Comparison of ENCODE assay signal across 1 cellular context in genomic region chr11:119025978-119026766, GRCh38.
TF ChIP-seq lines count a peak whose summit lies in the region.

No MANE protein-coding gene starts in this region.

TF ChIP-seq in HepG2, 621 proteins besides CTCF, POLR2A, EP300 and RAD21 (continued from another document and continues in another):
- no peak for TF ChIP-seq ZNF432 (CRISPR knock-in tag; IDR thresholded peaks at IDR 0.05; ENCODE audit: borderline replicate concordance)
- TF ChIP-seq, protein P1, sequence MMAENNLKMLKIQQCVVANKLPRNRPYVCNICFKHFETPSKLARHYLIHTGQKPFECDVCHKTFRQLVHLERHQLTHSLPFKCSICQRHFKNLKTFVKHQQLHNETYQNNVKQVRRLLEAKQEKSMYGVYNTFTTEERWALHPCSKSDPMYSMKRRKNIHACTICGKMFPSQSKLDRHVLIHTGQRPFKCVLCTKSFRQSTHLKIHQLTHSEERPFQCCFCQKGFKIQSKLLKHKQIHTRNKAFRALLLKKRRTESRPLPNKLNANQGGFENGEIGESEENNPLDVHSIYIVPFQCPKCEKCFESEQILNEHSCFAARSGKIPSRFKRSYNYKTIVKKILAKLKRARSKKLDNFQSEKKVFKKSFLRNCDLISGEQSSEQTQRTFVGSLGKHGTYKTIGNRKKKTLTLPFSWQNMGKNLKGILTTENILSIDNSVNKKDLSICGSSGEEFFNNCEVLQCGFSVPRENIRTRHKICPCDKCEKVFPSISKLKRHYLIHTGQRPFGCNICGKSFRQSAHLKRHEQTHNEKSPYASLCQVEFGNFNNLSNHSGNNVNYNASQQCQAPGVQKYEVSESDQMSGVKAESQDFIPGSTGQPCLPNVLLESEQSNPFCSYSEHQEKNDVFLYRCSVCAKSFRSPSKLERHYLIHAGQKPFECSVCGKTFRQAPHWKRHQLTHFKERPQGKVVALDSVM (CRISPR knock-in tag; IDR thresholded peaks at IDR 0.05) = no peak
- 0 out of 2 replicates have a peak, but pooled peaks have one; percentile 16 for TF ChIP-seq DPF2 (CRISPR knock-in tag; IDR thresholded peaks at IDR 0.05; ENCODE audit: borderline replicate concordance, low read depth)
- peak; percentile 32; the same call in 1 of the 2 replicates for TF ChIP-seq ZNF746 (CRISPR knock-in tag; IDR thresholded peaks at IDR 0.05)
- no peak for TF ChIP-seq ZNF160 (CRISPR knock-in tag; IDR thresholded peaks at IDR 0.05)
- TF ChIP-seq ZNF24 (IDR thresholded peaks at IDR 0.05) = no peak
- peak; percentile 69 for TF ChIP-seq HNF4A (CRISPR knock-in tag; IDR thresholded peaks at IDR 0.05)
- TF ChIP-seq NFKB2 (CRISPR knock-in tag; IDR thresholded peaks at IDR 0.05; ENCODE audit: borderline replicate concordance) = peak; percentile 33; the same call in 1 of the 2 replicates
- peak; percentile 65; the same call in 1 of the 2 replicates for TF ChIP-seq ARNTL (CRISPR knock-in tag; IDR thresholded peaks at IDR 0.05)
- no peak; the same call in 1 of the 2 replicates for TF ChIP-seq MTA1 (CRISPR knock-in tag; IDR thresholded peaks at IDR 0.05; ENCODE audit: borderline replicate concordance)
- peak; percentile 47; the same call in 1 of the 2 replicates for TF ChIP-seq SAP130 (CRISPR knock-in tag; IDR thresholded peaks at IDR 0.05; ENCODE audit: low read depth)
- TF ChIP-seq, protein P2, sequence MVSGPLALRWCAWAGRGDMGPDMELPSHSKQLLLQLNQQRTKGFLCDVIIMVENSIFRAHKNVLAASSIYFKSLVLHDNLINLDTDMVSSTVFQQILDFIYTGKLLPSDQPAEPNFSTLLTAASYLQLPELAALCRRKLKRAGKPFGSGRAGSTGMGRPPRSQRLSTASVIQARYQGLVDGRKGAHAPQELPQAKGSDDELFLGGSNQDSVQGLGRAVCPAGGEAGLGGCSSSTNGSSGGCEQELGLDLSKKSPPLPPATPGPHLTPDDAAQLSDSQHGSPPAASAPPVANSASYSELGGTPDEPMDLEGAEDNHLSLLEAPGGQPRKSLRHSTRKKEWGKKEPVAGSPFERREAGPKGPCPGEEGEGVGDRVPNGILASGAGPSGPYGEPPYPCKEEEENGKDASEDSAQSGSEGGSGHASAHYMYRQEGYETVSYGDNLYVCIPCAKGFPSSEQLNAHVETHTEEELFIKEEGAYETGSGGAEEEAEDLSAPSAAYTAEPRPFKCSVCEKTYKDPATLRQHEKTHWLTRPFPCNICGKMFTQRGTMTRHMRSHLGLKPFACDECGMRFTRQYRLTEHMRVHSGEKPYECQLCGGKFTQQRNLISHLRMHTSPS (CRISPR knock-in tag; IDR thresholded peaks at IDR 0.05; ENCODE audit: low read depth) = 0 out of 2 replicates have a peak, but pooled peaks have one; percentile 26
- peak; percentile 36; the same call in 1 of the 2 replicates for TF ChIP-seq GABPB1 (CRISPR knock-in tag; IDR thresholded peaks at IDR 0.05)
- TF ChIP-seq, protein P3, sequence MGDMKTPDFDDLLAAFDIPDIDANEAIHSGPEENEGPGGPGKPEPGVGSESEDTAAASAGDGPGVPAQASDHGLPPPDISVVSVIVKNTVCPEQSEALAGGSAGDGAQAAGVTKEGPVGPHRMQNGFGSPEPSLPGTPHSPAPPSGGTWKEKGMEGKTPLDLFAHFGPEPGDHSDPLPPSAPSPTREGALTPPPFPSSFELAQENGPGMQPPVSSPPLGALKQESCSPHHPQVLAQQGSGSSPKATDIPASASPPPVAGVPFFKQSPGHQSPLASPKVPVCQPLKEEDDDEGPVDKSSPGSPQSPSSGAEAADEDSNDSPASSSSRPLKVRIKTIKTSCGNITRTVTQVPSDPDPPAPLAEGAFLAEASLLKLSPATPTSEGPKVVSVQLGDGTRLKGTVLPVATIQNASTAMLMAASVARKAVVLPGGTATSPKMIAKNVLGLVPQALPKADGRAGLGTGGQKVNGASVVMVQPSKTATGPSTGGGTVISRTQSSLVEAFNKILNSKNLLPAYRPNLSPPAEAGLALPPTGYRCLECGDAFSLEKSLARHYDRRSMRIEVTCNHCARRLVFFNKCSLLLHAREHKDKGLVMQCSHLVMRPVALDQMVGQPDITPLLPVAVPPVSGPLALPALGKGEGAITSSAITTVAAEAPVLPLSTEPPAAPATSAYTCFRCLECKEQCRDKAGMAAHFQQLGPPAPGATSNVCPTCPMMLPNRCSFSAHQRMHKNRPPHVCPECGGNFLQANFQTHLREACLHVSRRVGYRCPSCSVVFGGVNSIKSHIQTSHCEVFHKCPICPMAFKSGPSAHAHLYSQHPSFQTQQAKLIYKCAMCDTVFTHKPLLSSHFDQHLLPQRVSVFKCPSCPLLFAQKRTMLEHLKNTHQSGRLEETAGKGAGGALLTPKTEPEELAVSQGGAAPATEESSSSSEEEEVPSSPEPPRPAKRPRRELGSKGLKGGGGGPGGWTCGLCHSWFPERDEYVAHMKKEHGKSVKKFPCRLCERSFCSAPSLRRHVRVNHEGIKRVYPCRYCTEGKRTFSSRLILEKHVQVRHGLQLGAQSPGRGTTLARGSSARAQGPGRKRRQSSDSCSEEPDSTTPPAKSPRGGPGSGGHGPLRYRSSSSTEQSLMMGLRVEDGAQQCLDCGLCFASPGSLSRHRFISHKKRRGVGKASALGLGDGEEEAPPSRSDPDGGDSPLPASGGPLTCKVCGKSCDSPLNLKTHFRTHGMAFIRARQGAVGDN (CRISPR knock-in tag; IDR thresholded peaks at IDR 0.05) = peak; percentile 93
- TF ChIP-seq, protein P4, sequence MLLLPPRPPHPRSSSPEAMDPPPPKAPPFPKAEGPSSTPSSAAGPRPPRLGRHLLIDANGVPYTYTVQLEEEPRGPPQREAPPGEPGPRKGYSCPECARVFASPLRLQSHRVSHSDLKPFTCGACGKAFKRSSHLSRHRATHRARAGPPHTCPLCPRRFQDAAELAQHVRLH (CRISPR knock-in tag; IDR thresholded peaks at IDR 0.05; ENCODE audit: borderline replicate concordance, low read depth) = no peak
- TF ChIP-seq, protein P5, sequence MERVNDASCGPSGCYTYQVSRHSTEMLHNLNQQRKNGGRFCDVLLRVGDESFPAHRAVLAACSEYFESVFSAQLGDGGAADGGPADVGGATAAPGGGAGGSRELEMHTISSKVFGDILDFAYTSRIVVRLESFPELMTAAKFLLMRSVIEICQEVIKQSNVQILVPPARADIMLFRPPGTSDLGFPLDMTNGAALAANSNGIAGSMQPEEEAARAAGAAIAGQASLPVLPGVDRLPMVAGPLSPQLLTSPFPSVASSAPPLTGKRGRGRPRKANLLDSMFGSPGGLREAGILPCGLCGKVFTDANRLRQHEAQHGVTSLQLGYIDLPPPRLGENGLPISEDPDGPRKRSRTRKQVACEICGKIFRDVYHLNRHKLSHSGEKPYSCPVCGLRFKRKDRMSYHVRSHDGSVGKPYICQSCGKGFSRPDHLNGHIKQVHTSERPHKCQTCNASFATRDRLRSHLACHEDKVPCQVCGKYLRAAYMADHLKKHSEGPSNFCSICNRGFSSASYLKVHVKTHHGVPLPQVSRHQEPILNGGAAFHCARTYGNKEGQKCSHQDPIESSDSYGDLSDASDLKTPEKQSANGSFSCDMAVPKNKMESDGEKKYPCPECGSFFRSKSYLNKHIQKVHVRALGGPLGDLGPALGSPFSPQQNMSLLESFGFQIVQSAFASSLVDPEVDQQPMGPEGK (CRISPR knock-in tag; IDR thresholded peaks at IDR 0.05) = peak; percentile 52
- TF ChIP-seq, protein P6, sequence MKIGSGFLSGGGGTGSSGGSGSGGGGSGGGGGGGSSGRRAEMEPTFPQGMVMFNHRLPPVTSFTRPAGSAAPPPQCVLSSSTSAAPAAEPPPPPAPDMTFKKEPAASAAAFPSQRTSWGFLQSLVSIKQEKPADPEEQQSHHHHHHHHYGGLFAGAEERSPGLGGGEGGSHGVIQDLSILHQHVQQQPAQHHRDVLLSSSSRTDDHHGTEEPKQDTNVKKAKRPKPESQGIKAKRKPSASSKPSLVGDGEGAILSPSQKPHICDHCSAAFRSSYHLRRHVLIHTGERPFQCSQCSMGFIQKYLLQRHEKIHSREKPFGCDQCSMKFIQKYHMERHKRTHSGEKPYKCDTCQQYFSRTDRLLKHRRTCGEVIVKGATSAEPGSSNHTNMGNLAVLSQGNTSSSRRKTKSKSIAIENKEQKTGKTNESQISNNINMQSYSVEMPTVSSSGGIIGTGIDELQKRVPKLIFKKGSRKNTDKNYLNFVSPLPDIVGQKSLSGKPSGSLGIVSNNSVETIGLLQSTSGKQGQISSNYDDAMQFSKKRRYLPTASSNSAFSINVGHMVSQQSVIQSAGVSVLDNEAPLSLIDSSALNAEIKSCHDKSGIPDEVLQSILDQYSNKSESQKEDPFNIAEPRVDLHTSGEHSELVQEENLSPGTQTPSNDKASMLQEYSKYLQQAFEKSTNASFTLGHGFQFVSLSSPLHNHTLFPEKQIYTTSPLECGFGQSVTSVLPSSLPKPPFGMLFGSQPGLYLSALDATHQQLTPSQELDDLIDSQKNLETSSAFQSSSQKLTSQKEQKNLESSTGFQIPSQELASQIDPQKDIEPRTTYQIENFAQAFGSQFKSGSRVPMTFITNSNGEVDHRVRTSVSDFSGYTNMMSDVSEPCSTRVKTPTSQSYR (CRISPR knock-in tag; IDR thresholded peaks at IDR 0.05; ENCODE audit: borderline replicate concordance) = peak; percentile 51; the same call in 1 of the 2 replicates
- TF ChIP-seq, protein P7, sequence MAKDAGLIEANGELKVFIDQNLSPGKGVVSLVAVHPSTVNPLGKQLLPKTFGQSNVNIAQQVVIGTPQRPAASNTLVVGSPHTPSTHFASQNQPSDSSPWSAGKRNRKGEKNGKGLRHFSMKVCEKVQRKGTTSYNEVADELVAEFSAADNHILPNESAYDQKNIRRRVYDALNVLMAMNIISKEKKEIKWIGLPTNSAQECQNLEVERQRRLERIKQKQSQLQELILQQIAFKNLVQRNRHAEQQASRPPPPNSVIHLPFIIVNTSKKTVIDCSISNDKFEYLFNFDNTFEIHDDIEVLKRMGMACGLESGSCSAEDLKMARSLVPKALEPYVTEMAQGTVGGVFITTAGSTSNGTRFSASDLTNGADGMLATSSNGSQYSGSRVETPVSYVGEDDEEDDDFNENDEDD (CRISPR knock-in tag; IDR thresholded peaks at IDR 0.05; ENCODE audit: borderline replicate concordance) = no peak; the same call in 1 of the 2 replicates
- TF ChIP-seq ZNF616 (CRISPR knock-in tag; IDR thresholded peaks at IDR 0.05; ENCODE audit: low read depth) = 0 out of 2 replicates have a peak, but pooled peaks have one; percentile 8
- TF ChIP-seq ZFP62 (CRISPR knock-in tag; IDR thresholded peaks at IDR 0.05) = no peak
- no peak for TF ChIP-seq TFE3 (CRISPR knock-in tag; IDR thresholded peaks at IDR 0.05)
- TF ChIP-seq, protein P8, sequence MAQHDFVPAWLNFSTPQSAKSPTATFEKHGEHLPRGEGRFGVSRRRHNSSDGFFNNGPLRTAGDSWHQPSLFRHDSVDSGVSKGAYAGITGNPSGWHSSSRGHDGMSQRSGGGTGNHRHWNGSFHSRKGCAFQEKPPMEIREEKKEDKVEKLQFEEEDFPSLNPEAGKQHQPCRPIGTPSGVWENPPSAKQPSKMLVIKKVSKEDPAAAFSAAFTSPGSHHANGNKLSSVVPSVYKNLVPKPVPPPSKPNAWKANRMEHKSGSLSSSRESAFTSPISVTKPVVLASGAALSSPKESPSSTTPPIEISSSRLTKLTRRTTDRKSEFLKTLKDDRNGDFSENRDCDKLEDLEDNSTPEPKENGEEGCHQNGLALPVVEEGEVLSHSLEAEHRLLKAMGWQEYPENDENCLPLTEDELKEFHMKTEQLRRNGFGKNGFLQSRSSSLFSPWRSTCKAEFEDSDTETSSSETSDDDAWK (CRISPR knock-in tag; IDR thresholded peaks at IDR 0.05) = no peak
- TF ChIP-seq TBX3 (IDR thresholded peaks at IDR 0.05; ENCODE audit: borderline replicate concordance) = no peak
- TF ChIP-seq NFE2L2 (IDR thresholded peaks at IDR 0.05; ENCODE audit: low read length) = no peak
- TF ChIP-seq NCOA2 (CRISPR knock-in tag; IDR thresholded peaks at IDR 0.05) = no peak
- TF ChIP-seq, protein P9, sequence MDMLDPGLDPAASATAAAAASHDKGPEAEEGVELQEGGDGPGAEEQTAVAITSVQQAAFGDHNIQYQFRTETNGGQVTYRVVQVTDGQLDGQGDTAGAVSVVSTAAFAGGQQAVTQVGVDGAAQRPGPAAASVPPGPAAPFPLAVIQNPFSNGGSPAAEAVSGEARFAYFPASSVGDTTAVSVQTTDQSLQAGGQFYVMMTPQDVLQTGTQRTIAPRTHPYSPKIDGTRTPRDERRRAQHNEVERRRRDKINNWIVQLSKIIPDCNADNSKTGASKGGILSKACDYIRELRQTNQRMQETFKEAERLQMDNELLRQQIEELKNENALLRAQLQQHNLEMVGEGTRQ (IDR thresholded peaks at IDR 0.05; ENCODE audit: low read depth, low read length) = 0 out of 2 replicates have a peak, but pooled peaks have one; percentile 9
- TF ChIP-seq, protein P9 (CRISPR knock-in tag; IDR thresholded peaks at IDR 0.05; ENCODE audit: borderline replicate concordance) = no peak
- 0 out of 2 replicates have a peak, but pooled peaks have one; percentile 15 for TF ChIP-seq HNRNPL (IDR thresholded peaks at IDR 0.05; ENCODE audit: low read depth, low read length)
- peak; percentile 20; the same call in 1 of the 2 replicates for TF ChIP-seq MEIS1 (CRISPR knock-in tag; IDR thresholded peaks at IDR 0.05; ENCODE audit: borderline replicate concordance)
- TF ChIP-seq, protein P10, sequence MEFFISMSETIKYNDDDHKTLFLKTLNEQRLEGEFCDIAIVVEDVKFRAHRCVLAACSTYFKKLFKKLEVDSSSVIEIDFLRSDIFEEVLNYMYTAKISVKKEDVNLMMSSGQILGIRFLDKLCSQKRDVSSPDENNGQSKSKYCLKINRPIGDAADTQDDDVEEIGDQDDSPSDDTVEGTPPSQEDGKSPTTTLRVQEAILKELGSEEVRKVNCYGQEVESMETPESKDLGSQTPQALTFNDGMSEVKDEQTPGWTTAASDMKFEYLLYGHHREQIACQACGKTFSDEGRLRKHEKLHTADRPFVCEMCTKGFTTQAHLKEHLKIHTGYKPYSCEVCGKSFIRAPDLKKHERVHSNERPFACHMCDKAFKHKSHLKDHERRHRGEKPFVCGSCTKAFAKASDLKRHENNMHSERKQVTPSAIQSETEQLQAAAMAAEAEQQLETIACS (CRISPR knock-in tag; IDR thresholded peaks at IDR 0.05) = no peak
- peak; percentile 13 for TF ChIP-seq ASH2L (IDR thresholded peaks at IDR 0.05; ENCODE audit: insufficient read length, low read depth, low read length)
